In genomic region chr4:1832690-1833089, GRCh38 we compare ENCODE assay signal across 19 cellular contexts. TPM values are rescaled to one million over a fixed set of nuclear protein-coding genes. Genes with fewer than 3 reads are reported as not detected.
DNase-seq lines count a peak whose midpoint lies in the region; ATAC-seq and TF ChIP-seq lines count a peak whose summit lies in the region.
"Had no signal": no experiment of that assay in that cellular context is flagged by ENCODE, and none has a peak within 500 bp of the region (broad histone marks: within the 10 kb centered on the region; RNA-seq: fewer than 3 reads in every experiment).

No MANE protein-coding gene starts in this region.

- no peaks in the 10 kb centered on the region for H3K27me3 ChIP-seq in BLaER1 treated with 17β-estradiol and CSF1 and Interleukin-3, amounts not matched to agents 10 nM and 100 nM
- no peaks in the 10 kb centered on the region for H3K27me3 ChIP-seq in OCI-LY1 (ENCODE audit: insufficient read depth, low read length)

- peaks cover 52 to 73% (median 68%) of the 10 kb centered on the region in 10 experiments for H3K4me1 ChIP-seq in BLaER1 treated with 17β-estradiol and CSF1 and Interleukin-3, amounts not matched to agents 10 nM and 100 nM
- peaks cover 49% of the 10 kb centered on the region for H3K4me1 ChIP-seq in OCI-LY1 (ENCODE audit: insufficient read depth, low read length, severe bottlenecking)

- peak overlapping the region in 4 of 10 experiments; percentile 13 to 43 (median 35); a peak in 7 of 20 replicates for H3K4me3 ChIP-seq in BLaER1 treated with 17β-estradiol and CSF1 and Interleukin-3, amounts not matched to agents 10 nM and 100 nM
- no peak overlapping the region for H3K4me3 ChIP-seq in OCI-LY1 (ENCODE audit: low read depth, low read length, poor library complexity, severe bottlenecking)

- H3K4me2 ChIP-seq in BLaER1 treated with 17β-estradiol and CSF1 and Interleukin-3, amounts not matched to agents 10 nM and 100 nM = peak overlapping the region; percentile 73 to 98 (median 91)
- no peak overlapping the region for H3K4me2 ChIP-seq in OCI-LY1 (ENCODE audit: low read length)

- peak overlapping the region in 8 of 11 experiments; percentile 4 to 63 (median 34); a peak in 12 of 22 replicates for H3K9ac ChIP-seq in BLaER1 treated with 17β-estradiol and CSF1 and Interleukin-3, amounts not matched to agents 10 nM and 100 nM
- no peak overlapping the region for H3K9ac ChIP-seq in OCI-LY1 (ENCODE audit: low read length)

- no peak for TF ChIP-seq POLR2A in erythroblast (IDR thresholded peaks at IDR 0.05; ENCODE audit: low read length)

- peaks cover 33 to 66% (median 47%) of the 10 kb centered on the region in 11 experiments for H3K36me3 ChIP-seq in BLaER1 treated with 17β-estradiol and CSF1 and Interleukin-3, amounts not matched to agents 10 nM and 100 nM
- H3K36me3 ChIP-seq in OCI-LY1 (ENCODE audit: insufficient read depth, low read length) = peaks cover 34% of the 10 kb centered on the region; the same call in 1 of the 2 replicates

- no peak for TF ChIP-seq CTCF in OCI-LY1 (IDR thresholded peaks at IDR 0.05; ENCODE audit: low read length)

- H2AFZ ChIP-seq in OCI-LY1 (ENCODE audit: low read length) = no peak overlapping the region

- peak overlapping the region in 9 of 11 experiments; percentile 41 to 79 (median 75); a peak in 18 of 22 replicates for H3K27ac ChIP-seq in BLaER1 treated with 17β-estradiol and CSF1 and Interleukin-3, amounts not matched to agents 10 nM and 100 nM
- peak overlapping the region; percentile 94 for H3K27ac ChIP-seq in OCI-LY1 (ENCODE audit: low read depth, low read length, poor library complexity, severe bottlenecking)

- H3K79me2 ChIP-seq in OCI-LY1 (ENCODE audit: insufficient read depth, low read length) = no peaks in the 10 kb centered on the region

- no peaks in the 10 kb centered on the region for H3F3A ChIP-seq in OCI-LY1 (ENCODE audit: insufficient read depth, low read length)

- intact Hi-C loops in posterior vena cava (cut with DNase I) = no loop called here

- no peaks in the 10 kb centered on the region for H3K9me2 ChIP-seq in OCI-LY1 (ENCODE audit: low read depth, low read length)

- H3K9me3 ChIP-seq in BLaER1 treated with 17β-estradiol and CSF1 and Interleukin-3, amounts not matched to agents 10 nM and 100 nM (replicated peaks in 1 of 11) = no peaks in the 10 kb centered on the region
- H3K9me3 ChIP-seq in OCI-LY1 (ENCODE audit: low read length) = no peaks in the 10 kb centered on the region

- peaks cover 29 to 85% (median 74%) of the 10 kb centered on the region in 11 experiments; a peak in 21 of 22 replicates for H4K20me1 ChIP-seq in BLaER1 treated with 17β-estradiol and CSF1 and Interleukin-3, amounts not matched to agents 10 nM and 100 nM
- H4K20me1 ChIP-seq in OCI-LY1 (ENCODE audit: insufficient read depth, low read length) = no peaks in the 10 kb centered on the region

- ATAC-seq in GM21423 (IDR thresholded peaks at IDR 0.05; ENCODE audit: unreplicated experiment) (no peak), GM21526 (IDR thresholded peaks at IDR 0.05; ENCODE audit: low FRiP score, unreplicated experiment) (no peak), HG02678 (IDR thresholded peaks at IDR 0.05; ENCODE audit: unreplicated experiment) (no peak)
- ATAC-seq: HCT116 had no signal

- DNase-seq in posterior vena cava (ENCODE audit: low spot score) (peak; percentile 72), erythroblast (lab: John Stamatoyannopoulos, UW) (no peak)
- DNase-seq: 8988T; C1 segment of cervical spinal cord; CD4-positive, CD25-positive, alpha-beta regulatory T cell; CD8-positive, alpha-beta memory T cell; COR-L47; DMS 273 treated with DMSO at 0.1 percent for 48 hours; DMS53; GOT3; H7; HFFc6; IMR-90 had no signal

RNA-seq across cellular contexts. Expression of gene LETM1, which starts 23.3 kb away (rescaled TPM):
- total RNA-seq in posterior vena cava = 10 to 100 TPM; 22.0 to 25.7 TPM

RNA-seq across cellular contexts. Expression of gene NSD2, which starts 38.5 kb away (rescaled TPM):
- 10 to 100 TPM; 33.5 to 45.4 TPM for total RNA-seq in posterior vena cava

RNA-seq across cellular contexts. Expression of gene FGFR3, which starts 39.6 kb away (rescaled TPM):
- total RNA-seq in posterior vena cava = 1 to 10 TPM; 2.1 to 2.4 TPM
